ENCODE assay signal across 21 cellular contexts in the genomic region with DNA sequence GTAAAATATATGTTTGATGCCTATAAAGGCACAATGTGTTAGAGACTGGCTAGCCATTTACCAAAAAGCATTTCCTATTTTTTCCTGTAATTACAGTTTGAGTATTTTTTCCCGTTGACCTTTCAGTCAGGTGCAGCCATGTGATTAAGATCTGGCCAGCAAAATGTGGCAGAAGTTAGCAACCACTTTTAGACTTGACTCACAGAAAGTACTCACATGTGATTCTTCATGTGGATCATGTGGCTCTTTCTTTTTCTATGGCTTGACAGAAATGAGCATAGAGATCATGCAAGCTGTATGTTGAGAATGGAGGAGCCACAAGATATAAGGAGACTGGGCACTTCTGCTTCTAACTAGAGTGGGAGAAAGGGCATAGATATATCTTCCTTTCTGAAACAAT. TPM values are rescaled to one million over a fixed set of nuclear protein-coding genes. Genes with fewer than 3 reads are reported as not detected.
"Had no signal": no experiment of that assay in that cellular context is flagged by ENCODE, and none has a peak within 500 bp of the region (broad histone marks: within the 10 kb centered on the region; RNA-seq: fewer than 3 reads in every experiment).

No MANE protein-coding gene starts in this region.

- H3K27ac Mint-ChIP-seq: activated CD4-positive, alpha-beta memory T cell treated with anti-CD3 and anti-CD28 coated beads, Interleukin-2, amount 10 ng/mL, durations not matched to agents 7 days and 5 days; natural killer cell treated with Interleukin-12 subunit alpha and Interleukin-12 subunit beta and Interleukin-15 and Interleukin-18, amount 100 ng/mL, for 72 hours; stimulated activated effector memory CD8-positive, alpha-beta T cell treated with anti-CD3 and anti-CD28 coated beads, Interleukin-12 subunit alpha, Interleukin-12 subunit beta, amount 100 ng/mL, for 72 hours; WTC11 had no signal

- H3K4me3 Mint-ChIP-seq: activated CD4-positive, alpha-beta memory T cell treated with anti-CD3 and anti-CD28 coated beads, Interleukin-2, amount 10 ng/mL, durations not matched to agents 7 days and 5 days; activated T-cell treated with anti-CD3 and anti-CD28 coated beads, Interleukin-2, amount 50 U/mL, for 4 hours; central memory CD8-positive, alpha-beta T cell; natural killer cell treated with Interleukin-12 subunit alpha and Interleukin-12 subunit beta and Interleukin-15 and Interleukin-18, amount 100 ng/mL, for 72 hours; stimulated activated effector memory CD8-positive, alpha-beta T cell treated with anti-CD3 and anti-CD28 coated beads, Interleukin-12 subunit alpha, Interleukin-12 subunit beta, amount 100 ng/mL, for 72 hours; WTC11 had no signal

- DNase-seq: activated CD4-positive, alpha-beta memory T cell treated with anti-CD3 and anti-CD28 coated beads, Interleukin-2, amount 10 ng/mL, durations not matched to agents 7 days and 5 days; activated CD4-positive, alpha-beta T cell treated with anti-CD3 and anti-CD28 coated beads for 48 hours; activated effector memory CD4-positive, alpha-beta T cell treated with anti-CD3 and anti-CD28 coated beads, Interleukin-2, amount 50 U/mL, for 16 hours; activated naive CD4-positive, alpha-beta T cell treated with anti-CD3 and anti-CD28 coated beads, Interleukin-2, amount 50 U/mL, for 16 hours; activated T-cell treated with anti-CD3 and anti-CD28 coated beads, Interleukin-2, amount 50 U/mL, for 4 hours; colonic mucosa; foreskin keratinocyte; hypothalamus; islet precursor cell; left colon; lower lobe of right lung; pancreas; sigmoid colon; stimulated activated CD4-positive, alpha-beta T cell treated with anti-CD3 and anti-CD28 coated beads, Interleukin-4, amount 100 ng/mL, for 24 hours; stomach; trophoblast cell had no signal

- H3K36me3 Mint-ChIP-seq: stimulated activated effector memory CD8-positive, alpha-beta T cell treated with anti-CD3 and anti-CD28 coated beads, Interleukin-12 subunit alpha, Interleukin-12 subunit beta, amount 100 ng/mL, for 72 hours had no signal

- H3K27me3 Mint-ChIP-seq: central memory CD8-positive, alpha-beta T cell; natural killer cell treated with Interleukin-12 subunit alpha and Interleukin-12 subunit beta and Interleukin-15 and Interleukin-18, amount 100 ng/mL, for 72 hours had no signal

- H3K9me3 Mint-ChIP-seq: natural killer cell treated with Interleukin-12 subunit alpha and Interleukin-12 subunit beta and Interleukin-15 and Interleukin-18, amount 100 ng/mL, for 72 hours had no signal

- ATAC-seq: activated T-cell treated with anti-CD3 and anti-CD28 coated beads, Interleukin-2, amount 50 U/mL, for 4 hours; foreskin keratinocyte; left colon; lower lobe of right lung; natural killer cell treated with Interleukin-12 subunit alpha and Interleukin-12 subunit beta and Interleukin-15 and Interleukin-18, amount 100 ng/mL, for 72 hours; pancreas; stimulated activated effector memory CD8-positive, alpha-beta T cell treated with anti-CD3 and anti-CD28 coated beads, Interleukin-12 subunit alpha, Interleukin-12 subunit beta, amount 100 ng/mL, for 72 hours; WTC11 had no signal

- H3K4me1 Mint-ChIP-seq: activated CD4-positive, alpha-beta memory T cell treated with anti-CD3 and anti-CD28 coated beads, Interleukin-2, amount 10 ng/mL, durations not matched to agents 7 days and 5 days; central memory CD8-positive, alpha-beta T cell; WTC11 had no signal

- FAIRE-seq: pancreas had no signal

RNA-seq across cellular contexts. Expression of a gene that starts 27.3 kb away (rescaled TPM):
- total RNA-seq: ascending aorta had no signal
